In genomic region chr2:121561617-121562268, GRCh38 we compare ENCODE assay signal across 15 cellular contexts. TPM values are rescaled to one million over a fixed set of nuclear protein-coding genes. Genes with fewer than 3 reads are reported as not detected.
DNase-seq lines count a peak whose midpoint lies in the region; ATAC-seq and TF ChIP-seq lines count a peak whose summit lies in the region.
"Had no signal": no experiment of that assay in that cellular context is flagged by ENCODE, and none has a peak within 500 bp of the region (broad histone marks: within the 10 kb centered on the region; RNA-seq: fewer than 3 reads in every experiment).

No MANE protein-coding gene starts in this region.

- H3K79me2 ChIP-seq in GM23248 (ENCODE audit: insufficient read depth) (peaks cover 91% of the 10 kb centered on the region), PC-3 (ENCODE audit: low read length) (peaks cover 70% of the 10 kb centered on the region), mammary epithelial cell (ENCODE audit: insufficient read depth, low read length) (peaks cover 74% of the 10 kb centered on the region)

- H3K4me2 ChIP-seq in GM23248 (ENCODE audit: unreplicated experiment), result peak overlapping the region; percentile 35
- H3K4me2 ChIP-seq in PC-3 (ENCODE audit: low read length), result no peak overlapping the region
- peak overlapping the region; percentile 43 for H3K4me2 ChIP-seq in mammary epithelial cell (ENCODE audit: insufficient read depth, low read depth, low read length)
- H3K4me2 ChIP-seq: neural progenitor cell had no signal

- H3K4me1 ChIP-seq in GM23248 (ENCODE audit: insufficient read depth) (peaks cover 23% of the 10 kb centered on the region), PC-3 (ENCODE audit: insufficient read depth, low read length) (0 out of 2 replicates have a peak, but pooled peaks cover 3% of the 10 kb centered on the region), mammary epithelial cell (ENCODE audit: insufficient read depth, low read length) (peaks cover 23% of the 10 kb centered on the region), psoas muscle (peaks cover 85% of the 10 kb centered on the region)

- POLR2A ChIA-PET in PC-3 (lab: Charles Lee; ENCODE audit: unreplicated experiment), result no interaction called here

- H3K36me3 ChIP-seq in GM23248 (ENCODE audit: low read depth), result no peaks in the 10 kb centered on the region
- H3K36me3 ChIP-seq in PC-3 (ENCODE audit: low read depth, low read length), result no peaks in the 10 kb centered on the region
- no peaks in the 10 kb centered on the region for H3K36me3 ChIP-seq in mammary epithelial cell (ENCODE audit: insufficient read depth, low read length)
- H3K36me3 ChIP-seq in psoas muscle (ENCODE audit: insufficient read depth in 1 of 2, low read depth in 1 of 2), result no peaks in the 10 kb centered on the region
- H3K36me3 ChIP-seq: esophagus muscularis mucosa had no signal

- DNase-seq in GM23248 (peak; percentile 72), PC-3 (peak; percentile 26), mammary epithelial cell (peak; percentile 73), psoas muscle (no peak), NCI-H2107 treated with DMSO at 0.1 percent for 48 hours (lab: John Stamatoyannopoulos, UW; ENCODE audit: unreplicated experiment) (no peak)
- DNase-seq: activated CD8-positive, alpha-beta memory T cell treated with anti-CD3 and anti-CD28 coated beads for 24 hours; DMS53; kidney glomerular epithelial cell; NCI-H1436 treated with DMSO at 0.1 percent for 48 hours; stimulated activated naive CD4-positive, alpha-beta T cell had no signal

- dilution Hi-C loops in mammary epithelial cell (cut with HindIII; ENCODE audit: low sequenced_read_pairs), result no loop called here

- H3K4me3 ChIP-seq in GM23248 (no peak overlapping the region), PC-3 (ENCODE audit: low read length) (no peak overlapping the region), mammary epithelial cell (replicated peaks in 1 of 3; ENCODE audit: insufficient read depth in 1 of 3, low read depth in 2 of 3, low read length in 3 of 3) (no peak overlapping the region), psoas muscle (no peak overlapping the region)
- H3K4me3 ChIP-seq: esophagus muscularis mucosa, neural progenitor cell had no signal

- H3F3A ChIP-seq in GM23248 (ENCODE audit: insufficient read depth), result peaks cover 30% of the 10 kb centered on the region
- H3F3A ChIP-seq in PC-3 (ENCODE audit: low read length, unreplicated experiment), result no peaks in the 10 kb centered on the region

- TF ChIP-seq CTCF in PC-3 (conservative IDR thresholded peaks at IDR 0.05; ENCODE audit: low read depth, low read length) (no peak), mammary epithelial cell (conservative IDR thresholded peaks at IDR 0.05 in 1 of 2, IDR thresholded peaks at IDR 0.05 in 1 of 2; ENCODE audit: extremely low read depth in 1 of 2, insufficient read depth in 1 of 2, low read depth in 1 of 2, low read length in 2 of 2) (no peak), psoas muscle (IDR thresholded peaks at IDR 0.05) (no peak)

- H2AFZ ChIP-seq in GM23248 (no peak overlapping the region), PC-3 (ENCODE audit: low read length) (no peak overlapping the region), mammary epithelial cell (ENCODE audit: low read depth, low read length) (peak overlapping the region; percentile 36)
- H2AFZ ChIP-seq: neural progenitor cell had no signal

- CTCF ChIA-PET in PC-3 (lab: Charles Lee), result no interaction called here
- CTCF ChIA-PET in mammary epithelial cell (lab: Charles Lee; ENCODE audit: low non-redundant PET), result interaction anchor here (0.6 kb wide), 1 partner anchor 584 kb away, joined by 3 read pairs; no protein-coding TSS in a partner anchor

- intact Hi-C loops in PC-3 (cut with micrococcal nuclease) (no loop called here), mammary epithelial cell (cut with micrococcal nuclease) (no loop called here), psoas muscle (cut with DNase I) (no loop called here)

- H3K9me2 ChIP-seq in GM23248 (ENCODE audit: insufficient read depth) (no peaks in the 10 kb centered on the region), PC-3 (replicated peaks; ENCODE audit: low read length) (no peaks in the 10 kb centered on the region)

- H3K27me3 ChIP-seq in GM23248 (replicated peaks; ENCODE audit: insufficient read depth), result no peaks in the 10 kb centered on the region
- no peaks in the 10 kb centered on the region for H3K27me3 ChIP-seq in PC-3 (ENCODE audit: low read length)
- H3K27me3 ChIP-seq in mammary epithelial cell (ENCODE audit: insufficient read depth, low read length), result no peaks in the 10 kb centered on the region
- H3K27me3 ChIP-seq in psoas muscle (ENCODE audit: insufficient read depth in 3 of 3, low read length in 2 of 3), result no peaks in the 10 kb centered on the region
- H3K27me3 ChIP-seq: esophagus muscularis mucosa, neural progenitor cell had no signal

- H3K27ac ChIP-seq in GM23248 (peak overlapping the region; percentile 46), PC-3 (ENCODE audit: low read length) (no peak overlapping the region), mammary epithelial cell (ENCODE audit: insufficient read depth, low read depth, low read length) (peak overlapping the region; percentile 44), psoas muscle (peak overlapping the region; percentile 56)
- H3K27ac ChIP-seq: esophagus muscularis mucosa, neural progenitor cell had no signal

- in situ Hi-C loops in GM23248 (cut with MboI), result no loop called here
- in situ Hi-C loops in mammary epithelial cell (cut with MboI; ENCODE audit: low sequenced_read_pairs in 2 of 2), result no loop called here

- H4K20me1 ChIP-seq in GM23248 (ENCODE audit: insufficient read depth) (peaks cover 31% of the 10 kb centered on the region), PC-3 (ENCODE audit: low read length) (no peaks in the 10 kb centered on the region), mammary epithelial cell (ENCODE audit: insufficient read depth, low read length) (no peaks in the 10 kb centered on the region)

- 57 to 58% methylated on average over 2 of the region's 2 CpGs for WGBS in GM23248 (ENCODE audit: low coverage in 1 of 2, low lambda C conversion rate in 2 of 2, missing lambda C conversion rate in 2 of 2), 2 experiments
- 0% methylated on average over 2 of the region's 2 CpGs for WGBS in mammary epithelial cell (ENCODE audit: low coverage, missing lambda C conversion rate)
- 43 to 89% (median 71%) methylated on average over 2 of the region's 2 CpGs for WGBS in psoas muscle, 3 donors

- H3K9me3 ChIP-seq in GM23248 (ENCODE audit: low read depth) (no peaks in the 10 kb centered on the region), PC-3 (ENCODE audit: low read length) (no peaks in the 10 kb centered on the region), mammary epithelial cell (replicated peaks; ENCODE audit: insufficient read depth, low read length) (no peaks in the 10 kb centered on the region), psoas muscle (no peaks in the 10 kb centered on the region)
- H3K9me3 ChIP-seq: esophagus muscularis mucosa had no signal

- H3K9ac ChIP-seq in GM23248 (no peak overlapping the region), PC-3 (ENCODE audit: low read length) (no peak overlapping the region), mammary epithelial cell (ENCODE audit: insufficient read depth, low read length) (peak overlapping the region; percentile 19)
- H3K9ac ChIP-seq: neural progenitor cell had no signal

- BruUV-seq in PC-3 (replicated peaks; lab: Mats Ljungman, UMichigan), result no TSS peak
- BruUV-seq in mammary epithelial cell (replicated peaks; lab: Mats Ljungman, UMichigan), result no TSS peak

- no peak for ATAC-seq in PC-3
- ATAC-seq in psoas muscle, result peak in 1 of 4 donors; percentile 13
- ATAC-seq in HG02763 (IDR thresholded peaks at IDR 0.05; ENCODE audit: unreplicated experiment), result no peak
- no peak for ATAC-seq in HG03175 (IDR thresholded peaks at IDR 0.05; ENCODE audit: unreplicated experiment)
- ATAC-seq in HG03280 (IDR thresholded peaks at IDR 0.05; ENCODE audit: unreplicated experiment), result no peak

RNA-seq across cellular contexts. Expression of gene RNU4ATAC, which starts 31.1 kb away (rescaled TPM):
- total RNA-seq in GM23248 (2014; rRNA removed; shearing (Covaris generic)), result not detected in 2 replicates
- 6.2 TPM in 1 of 2 replicates, not detected in the other for polyA plus RNA-seq in GM23248 (2016; fragmentation: Nextera tagmentation; extraction: Ambion mirVana)
- not detected in 2 replicates for total RNA-seq in PC-3 (2014; rRNA removed)
- total RNA-seq in mammary epithelial cell, result under 1 TPM in 1 of 2 donors, not detected in 1; under 0.01 TPM
- polyA plus RNA-seq in mammary epithelial cell, result not detected
- polyA minus RNA-seq in mammary epithelial cell, result not detected
- not detected for total RNA-seq in psoas muscle
- polyA plus RNA-seq in psoas muscle, result not detected
- total RNA-seq: esophagus muscularis mucosa had no signal

Comparison
In these comparisons a context has a peak if more than half of its experiments do, and no peak if none do; other contexts are left out.
1. DNase-seq: peak in GM23248 (single experiment), PC-3 (single experiment) and mammary epithelial cell (single experiment); none in psoas muscle (0 of 2) and NCI-H2107 treated with DMSO at 0.1 percent for 48 hours (single experiment).